ENCODE assay signal across 16 cellular contexts in the genomic region with DNA sequence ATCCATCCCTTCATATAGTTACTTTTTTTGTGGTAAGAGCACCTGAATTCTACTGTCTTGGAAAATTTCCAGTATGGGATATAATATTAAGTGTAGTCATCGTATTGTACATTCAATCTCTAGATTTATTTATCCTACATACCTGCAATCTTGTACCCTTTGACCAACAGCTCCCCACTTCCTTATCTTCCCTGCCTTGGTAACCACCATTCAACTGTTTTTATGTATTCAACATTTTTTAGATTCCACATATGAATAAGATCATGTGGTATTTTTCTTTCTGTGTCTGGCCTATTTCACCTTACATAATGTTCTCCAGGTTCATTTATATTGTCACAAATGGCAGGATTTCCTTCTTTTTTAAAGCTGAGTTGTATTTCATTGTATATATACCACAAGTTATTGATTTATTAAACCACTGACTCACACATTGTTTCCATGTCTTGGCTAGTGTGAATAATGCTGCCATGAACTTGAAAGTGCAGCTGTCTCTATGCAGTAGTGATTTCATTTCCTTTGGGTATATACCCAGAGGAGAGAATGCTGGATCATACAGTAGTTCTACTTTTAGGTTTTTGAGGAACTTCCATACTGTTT.
"Had no signal": no experiment of that assay in that cellular context is flagged by ENCODE, and none has a peak within 500 bp of the region (broad histone marks: within the 10 kb centered on the region; RNA-seq: fewer than 3 reads in every experiment).

No MANE protein-coding gene starts in this region.

- H3K4me1 ChIP-seq: right lobe of liver, spleen, transverse colon had no signal

- DNase-seq: activated B cell treated with CpG ODN at 0.5 μM for 24 hours; activated CD4-positive, alpha-beta T cell treated with anti-CD3 and anti-CD28 coated beads, Interleukin-2, amount 50 U/mL, for 1 hour; activated T-cell treated with anti-CD3 and anti-CD28 coated beads for 4 hours; amniotic stem cell; nucleus accumbens; right lobe of liver; spleen; stimulated activated naive CD4-positive, alpha-beta T cell; substantia nigra; T-helper 2 cell; transverse colon had no signal

- H3K36me3 ChIP-seq: right lobe of liver, spleen, transverse colon had no signal

- FAIRE-seq: TTC549 had no signal

- H3K4me3 ChIP-seq: right lobe of liver, spleen, transverse colon had no signal

- H3K4me1 Mint-ChIP-seq: activated B cell treated with CpG ODN at 0.5 μM for 24 hours; activated naive CD4-positive, alpha-beta T cell treated with anti-CD3 and anti-CD28 coated beads, Interleukin-2, amount 50 U/mL, for 24 hours; activated T-helper 17 cell treated with anti-CD3 and anti-CD28 coated beads, Interleukin-2, amount 50 U/mL, for 72 hours; memory B cell had no signal

- H3K36me3 Mint-ChIP-seq: activated naive CD4-positive, alpha-beta T cell treated with anti-CD3 and anti-CD28 coated beads, Interleukin-2, amount 50 U/mL, for 24 hours; memory B cell; natural killer cell treated with Interleukin-12 subunit alpha and Interleukin-12 subunit beta and Interleukin-15 and Interleukin-18, amount 100 ng/mL, for 72 hours had no signal

- H3K27me3 ChIP-seq: right lobe of liver, spleen, transverse colon had no signal

- ATAC-seq: activated T-helper 17 cell treated with anti-CD3 and anti-CD28 coated beads, Interleukin-2, amount 50 U/mL, for 72 hours; natural killer cell treated with Interleukin-12 subunit alpha and Interleukin-12 subunit beta and Interleukin-15 and Interleukin-18, amount 100 ng/mL, for 72 hours; right lobe of liver had no signal

- H3K4me3 Mint-ChIP-seq: activated B cell treated with CpG ODN at 0.5 μM for 24 hours; activated naive CD4-positive, alpha-beta T cell treated with anti-CD3 and anti-CD28 coated beads, Interleukin-2, amount 50 U/mL, for 24 hours; activated T-helper 17 cell treated with anti-CD3 and anti-CD28 coated beads, Interleukin-2, amount 50 U/mL, for 72 hours; memory B cell; natural killer cell treated with Interleukin-12 subunit alpha and Interleukin-12 subunit beta and Interleukin-15 and Interleukin-18, amount 100 ng/mL, for 72 hours had no signal

- H3K9me3 Mint-ChIP-seq: activated B cell treated with CpG ODN at 0.5 μM for 24 hours; activated naive CD4-positive, alpha-beta T cell treated with anti-CD3 and anti-CD28 coated beads, Interleukin-2, amount 50 U/mL, for 24 hours; activated T-helper 17 cell treated with anti-CD3 and anti-CD28 coated beads, Interleukin-2, amount 50 U/mL, for 72 hours; memory B cell; natural killer cell treated with Interleukin-12 subunit alpha and Interleukin-12 subunit beta and Interleukin-15 and Interleukin-18, amount 100 ng/mL, for 72 hours had no signal

- H3K27ac Mint-ChIP-seq: activated B cell treated with CpG ODN at 0.5 μM for 24 hours; activated naive CD4-positive, alpha-beta T cell treated with anti-CD3 and anti-CD28 coated beads, Interleukin-2, amount 50 U/mL, for 24 hours; activated T-helper 17 cell treated with anti-CD3 and anti-CD28 coated beads, Interleukin-2, amount 50 U/mL, for 72 hours; memory B cell; natural killer cell treated with Interleukin-12 subunit alpha and Interleukin-12 subunit beta and Interleukin-15 and Interleukin-18, amount 100 ng/mL, for 72 hours had no signal

- H3K27me3 Mint-ChIP-seq: activated B cell treated with CpG ODN at 0.5 μM for 24 hours; activated naive CD4-positive, alpha-beta T cell treated with anti-CD3 and anti-CD28 coated beads, Interleukin-2, amount 50 U/mL, for 24 hours; activated T-helper 17 cell treated with anti-CD3 and anti-CD28 coated beads, Interleukin-2, amount 50 U/mL, for 72 hours; memory B cell had no signal

- H3K9me3 ChIP-seq: right lobe of liver, spleen, transverse colon had no signal

- H3K27ac ChIP-seq: right lobe of liver, spleen, transverse colon had no signal
